In genomic region chr11:32341676-32342613, GRCh38 we compare ENCODE assay signal across 25 cellular contexts.
"Had no signal": no experiment of that assay in that cellular context is flagged by ENCODE, and none has a peak within 500 bp of the region (broad histone marks: within the 10 kb centered on the region; RNA-seq: fewer than 3 reads in every experiment).

No MANE protein-coding gene starts in this region.

- H3K36me3 ChIP-seq: neural progenitor cell, right lobe of liver, thoracic aorta had no signal

- H3K4me3 Mint-ChIP-seq: activated CD8-positive, alpha-beta T cell treated with anti-CD3 and anti-CD28 coated beads for 36 hours; activated naive CD8-positive, alpha-beta T cell; activated T-cell treated with anti-CD3 and anti-CD28 coated beads, Interleukin-2, amount 50 U/mL, for 4 hours; brain; effector memory CD8-positive, alpha-beta T cell; naive thymus-derived CD4-positive, alpha-beta T cell; neural progenitor cell; stimulated activated naive CD8-positive, alpha-beta T cell treated with anti-CD3 and anti-CD28 coated beads, Interleukin-15, Interleukin-2, amounts not matched to agents 100 ng/mL and 50 ng/mL, for 24 hours; WTC11 had no signal

- H3K4me1 ChIP-seq: neural progenitor cell, right lobe of liver had no signal

- H3K27me3 ChIP-seq: neural progenitor cell, right lobe of liver had no signal

- DNase-seq: activated CD4-positive, alpha-beta T cell treated with anti-CD3 and anti-CD28 coated beads, Interleukin-2, amount 50 U/mL, for 1 hour; activated CD8-positive, alpha-beta T cell treated with anti-CD3 and anti-CD28 coated beads for 36 hours; activated naive CD4-positive, alpha-beta T cell; activated T-cell treated with anti-CD3 and anti-CD28 coated beads, Interleukin-2, amount 50 U/mL, for 4 hours; aorta; caudate nucleus; cortex of kidney; effector memory CD8-positive, alpha-beta T cell; erythroblast; foreskin fibroblast; head of caudate nucleus; kidney glomerular epithelial cell; midbrain; naive thymus-derived CD4-positive, alpha-beta T cell; occipital lobe; right lobe of liver; stimulated activated CD4-positive, alpha-beta T cell treated with anti-CD3 and anti-CD28 coated beads, Interleukin-2, amount 100 ng/mL, for 48 hours; T-helper 2 cell; trophoblast cell had no signal

- H3K9me3 ChIP-seq: right lobe of liver, thoracic aorta had no signal

- H3K4me2 ChIP-seq: neural progenitor cell had no signal

- H3K4me1 Mint-ChIP-seq: brain had no signal

- ATAC-seq: activated CD8-positive, alpha-beta T cell treated with anti-CD3 and anti-CD28 coated beads for 36 hours; activated T-cell treated with anti-CD3 and anti-CD28 coated beads, Interleukin-2, amount 50 U/mL, for 4 hours; effector memory CD8-positive, alpha-beta T cell; naive thymus-derived CD4-positive, alpha-beta T cell; right lobe of liver; WTC11 had no signal

- H3K4me3 ChIP-seq: neural progenitor cell, right lobe of liver, thoracic aorta had no signal

- H3K9ac ChIP-seq: neural progenitor cell had no signal

- H3K9me3 Mint-ChIP-seq: activated CD8-positive, alpha-beta T cell treated with anti-CD3 and anti-CD28 coated beads for 36 hours; activated T-cell treated with anti-CD3 and anti-CD28 coated beads, Interleukin-2, amount 50 U/mL, for 4 hours; effector memory CD8-positive, alpha-beta T cell; naive thymus-derived CD4-positive, alpha-beta T cell; neural progenitor cell; stimulated activated naive CD8-positive, alpha-beta T cell treated with anti-CD3 and anti-CD28 coated beads, Interleukin-15, Interleukin-2, amounts not matched to agents 100 ng/mL and 50 ng/mL, for 24 hours; WTC11 had no signal

- H3K27ac Mint-ChIP-seq: activated CD8-positive, alpha-beta T cell treated with anti-CD3 and anti-CD28 coated beads for 36 hours; activated naive CD8-positive, alpha-beta T cell; brain; effector memory CD8-positive, alpha-beta T cell; naive thymus-derived CD4-positive, alpha-beta T cell; neural progenitor cell; stimulated activated naive CD8-positive, alpha-beta T cell treated with anti-CD3 and anti-CD28 coated beads, Interleukin-15, Interleukin-2, amounts not matched to agents 100 ng/mL and 50 ng/mL, for 24 hours; WTC11 had no signal

- H3K36me3 Mint-ChIP-seq: activated naive CD8-positive, alpha-beta T cell; brain; naive thymus-derived CD4-positive, alpha-beta T cell; neural progenitor cell; WTC11 had no signal

- H3K27ac ChIP-seq: neural progenitor cell, right lobe of liver, thoracic aorta had no signal
